Comparison of ENCODE assay signal across 9 cellular contexts in genomic region chr6:15266423-15266996, GRCh38. TPM values are rescaled to one million over a fixed set of nuclear protein-coding genes. Genes with fewer than 3 reads are reported as not detected.
DNase-seq lines count a peak whose midpoint lies in the region; ATAC-seq, FAIRE-seq and TF ChIP-seq lines count a peak whose summit lies in the region.
"Had no signal": no experiment of that assay in that cellular context is flagged by ENCODE, and none has a peak within 500 bp of the region (broad histone marks: within the 10 kb centered on the region; RNA-seq: fewer than 3 reads in every experiment).

No MANE protein-coding gene starts in this region.

- H3K4me3 ChIP-seq in iPS-15b (ENCODE audit: low read depth, low read length) (peak overlapping the region; percentile 52), subcutaneous abdominal adipose tissue (ENCODE audit: low read depth in 1 of 5, low read length in 5 of 5) (peak overlapping the region in 3 of 5 donors; percentile 6 to 25 (median 7)), ascending aorta (no peak overlapping the region)

- intact Hi-C loops in ascending aorta (cut with DNase I): no loop called here

- POLR2A ChIA-PET in T-cell (lab: Charles Lee): interaction anchor here in 1 of 2 donors (0.7 to 0.8 kb wide), 2 partner anchors 11 to 670 kb away, joined by 3 to 13 read pairs; no protein-coding TSS in a partner anchor

- no peak for TF ChIP-seq CTCF in ascending aorta (IDR thresholded peaks at IDR 0.05)

- no peaks in the 10 kb centered on the region for H3K27me3 Mint-ChIP-seq in activated T-cell treated with anti-CD3 and anti-CD28 coated beads, Interleukin-2, amount 50 U/mL, for 24 hours
- no peaks in the 10 kb centered on the region for H3K27me3 Mint-ChIP-seq in T-cell

- CTCF ChIA-PET in T-cell (lab: Charles Lee): interaction anchor here (0.7 to 2.4 kb wide), 2 partner anchors 11 to 18 kb away, joined by 6 to 8 read pairs; no protein-coding TSS in a partner anchor

- H3K4me1 Mint-ChIP-seq in activated T-cell treated with anti-CD3 and anti-CD28 coated beads, Interleukin-2, amount 50 U/mL, for 24 hours (ENCODE audit: low read depth): peaks cover 88% of the 10 kb centered on the region
- peaks cover 90 to 98% (median 90%) of the 10 kb centered on the region in 3 donors for H3K4me1 Mint-ChIP-seq in T-cell

- peaks cover 65% of the 10 kb centered on the region for H3K36me3 Mint-ChIP-seq in activated T-cell treated with anti-CD3 and anti-CD28 coated beads, Interleukin-2, amount 50 U/mL, for 24 hours (ENCODE audit: low read depth)
- H3K36me3 Mint-ChIP-seq in T-cell: peaks cover 6% of the 10 kb centered on the region

- H3K9me3 ChIP-seq in iPS-15b (ENCODE audit: control insufficient read depth, insufficient read depth, low read length): no peaks in the 10 kb centered on the region
- no peaks in the 10 kb centered on the region for H3K9me3 ChIP-seq in subcutaneous abdominal adipose tissue (ENCODE audit: control insufficient read depth in 5 of 5, low read length in 5 of 5)
- no peaks in the 10 kb centered on the region for H3K9me3 ChIP-seq in ascending aorta

- no peak for FAIRE-seq in RCC 7860 (lab: Jason Lieb, UNC)

- no peaks in the 10 kb centered on the region for H3K9me3 Mint-ChIP-seq in activated T-cell treated with anti-CD3 and anti-CD28 coated beads, Interleukin-2, amount 50 U/mL, for 24 hours
- H3K9me3 Mint-ChIP-seq in T-cell: no peaks in the 10 kb centered on the region

- H3K4me3 Mint-ChIP-seq in activated T-cell treated with anti-CD3 and anti-CD28 coated beads, Interleukin-2, amount 50 U/mL, for 24 hours: no peak overlapping the region
- H3K4me3 Mint-ChIP-seq in T-cell: peak overlapping the region in 2 of 3 donors; percentile 31 to 61

- H3K4me1 ChIP-seq in iPS-15b (ENCODE audit: control insufficient read depth, insufficient read depth, low read length): peaks cover 75% of the 10 kb centered on the region
- H3K4me1 ChIP-seq in subcutaneous abdominal adipose tissue (ENCODE audit: control insufficient read depth in 5 of 5, insufficient read depth in 5 of 5, low read length in 5 of 5): peaks cover 15 to 52% (median 48%) of the 10 kb centered on the region in 5 donors
- H3K4me1 ChIP-seq in ascending aorta: peaks cover 0 to 17% of the 10 kb centered on the region in 2 donors

- H3K36me3 ChIP-seq in iPS-15b (ENCODE audit: control insufficient read depth, insufficient read depth, low read length): peaks cover 7% of the 10 kb centered on the region
- H3K36me3 ChIP-seq in subcutaneous abdominal adipose tissue (ENCODE audit: control insufficient read depth in 5 of 5, insufficient read depth in 5 of 5, low read length in 5 of 5): no peaks in the 10 kb centered on the region
- no peaks in the 10 kb centered on the region for H3K36me3 ChIP-seq in ascending aorta

- H3K27me3 ChIP-seq in iPS-15b (ENCODE audit: control insufficient read depth, insufficient read depth, low read length): no peaks in the 10 kb centered on the region
- no peaks in the 10 kb centered on the region for H3K27me3 ChIP-seq in subcutaneous abdominal adipose tissue (ENCODE audit: control insufficient read depth in 5 of 5, insufficient read depth in 4 of 5, low read length in 5 of 5)
- no peaks in the 10 kb centered on the region for H3K27me3 ChIP-seq in ascending aorta

- no peak for DNase-seq in activated T-cell treated with anti-CD3 and anti-CD28 coated beads, Interleukin-2, amount 50 U/mL, for 24 hours
- no peak for DNase-seq in activated T-cell treated with anti-CD3 and anti-CD28 coated beads, Interleukin-2, amount 50 U/mL, for 48 hours
- DNase-seq in T-cell (no peak), ascending aorta (ENCODE audit: low spot score in 2 of 2) (no peak), NCI-H1092 treated with DMSO at 0.1 percent for 48 hours (lab: John Stamatoyannopoulos, UW) (no peak), RCC 7860 (ENCODE audit: low spot score) (no peak)
- DNase-seq: T1000 had no signal

- H3K9ac ChIP-seq in iPS-15b (ENCODE audit: low read depth, low read length): no peak overlapping the region
- H3K9ac ChIP-seq in subcutaneous abdominal adipose tissue (ENCODE audit: low read length in 5 of 5): peak overlapping the region in 2 of 5 donors; percentile 35 to 37

- H3K27ac Mint-ChIP-seq in activated T-cell treated with anti-CD3 and anti-CD28 coated beads, Interleukin-2, amount 50 U/mL, for 24 hours: peak overlapping the region; percentile 38
- peak overlapping the region in 1 of 2 donors; percentile 30 for H3K27ac Mint-ChIP-seq in T-cell

- H3K27ac ChIP-seq in subcutaneous abdominal adipose tissue (ENCODE audit: low read depth, low read length) (peak overlapping the region; percentile 74), ascending aorta (no peak overlapping the region)

- peak in 3 of 4 experiments; percentile 38 to 44 (median 41) for ATAC-seq in T-cell (replicated peaks in 1 of 4)

RNA-seq across cellular contexts. Expression of gene JARID2, which starts 20.6 kb away (rescaled TPM):
- total RNA-seq in T-cell (10 to 100 TPM; 19.8 to 27.9 (median 21.6) TPM), ascending aorta (5.0 TPM)

Comparison
In these comparisons a context has a peak if more than half of its experiments do, and no peak if none do; other contexts are left out.
1. H3K4me3 ChIP-seq: peak in iPS-15b (single experiment) and subcutaneous abdominal adipose tissue (3 of 5); none in ascending aorta (0 of 2).